1 cellular context compared by ENCODE assay signal in genomic region chr15:35912196-35912595, GRCh38.
TF ChIP-seq lines count a peak whose summit lies in the region.

No MANE protein-coding gene starts in this region.

TF ChIP-seq in HCT116, 20 proteins besides CTCF, POLR2A, EP300 and RAD21:
- TF ChIP-seq POLR2AphosphoS5 (IDR thresholded peaks at IDR 0.05; ENCODE audit: low read depth, low read length) (no peak), ELF1 (IDR thresholded peaks at IDR 0.05; ENCODE audit: borderline replicate concordance, low read depth) (no peak), SP1 (IDR thresholded peaks at IDR 0.05; ENCODE audit: low read depth) (no peak), SIN3A (IDR thresholded peaks at IDR 0.05; ENCODE audit: low read depth) (no peak), ZBTB33 (IDR thresholded peaks at IDR 0.05; ENCODE audit: extremely low read depth, insufficient replicate concordance, low read length) (no peak), ATF3 (IDR thresholded peaks at IDR 0.05) (no peak), CBX3 (IDR thresholded peaks at IDR 0.05; ENCODE audit: low read depth) (no peak), SRF (IDR thresholded peaks at IDR 0.05; ENCODE audit: low read depth) (no peak), FOSL1 (IDR thresholded peaks at IDR 0.05; ENCODE audit: low read depth) (no peak), EZH2 (IDR thresholded peaks at IDR 0.05) (no peak), CEBPB (IDR thresholded peaks at IDR 0.05; ENCODE audit: low read depth) (no peak)
- TF ChIP-seq, protein P1, sequence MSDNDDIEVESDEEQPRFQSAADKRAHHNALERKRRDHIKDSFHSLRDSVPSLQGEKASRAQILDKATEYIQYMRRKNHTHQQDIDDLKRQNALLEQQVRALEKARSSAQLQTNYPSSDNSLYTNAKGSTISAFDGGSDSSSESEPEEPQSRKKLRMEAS (IDR thresholded peaks at IDR 0.05) = no peak
TF ChIP-seq in HCT116: peak in this region for 0.
